Comparison of ENCODE assay signal across 8 cellular contexts in genomic region chr10:16828114-16828568, GRCh38. TPM values are rescaled to one million over a fixed set of nuclear protein-coding genes. Genes with fewer than 3 reads are reported as not detected.
DNase-seq lines count a peak whose midpoint lies in the region; ATAC-seq and TF ChIP-seq lines count a peak whose summit lies in the region.

No MANE protein-coding gene starts in this region.

- H3K36me3 Mint-ChIP-seq in MCF 10A (ENCODE audit: insufficient read depth, unreplicated experiment): no peaks in the 10 kb centered on the region

- BruUV-seq in MCF 10A (replicated peaks; lab: Mats Ljungman, UMichigan): no TSS peak

- DNase-seq in SKM-1 treated with dmso at 0.1 percent for 144 hours (lab: John Stamatoyannopoulos, UW; ENCODE audit: unreplicated experiment) (peak; percentile 33), SKM-1 (lab: John Stamatoyannopoulos, UW; ENCODE audit: unreplicated experiment) (no peak), NCI-H1694 (lab: John Stamatoyannopoulos, UW) (peak; percentile 65), UCSD-AML1 (lab: John Stamatoyannopoulos, UW; ENCODE audit: unreplicated experiment) (peak; percentile 35), MCF 10A (ENCODE audit: unreplicated experiment) (peak; percentile 90), iris pigment epithelial cell (ENCODE audit: low read depth) (peak; percentile 79)
- peak; percentile 71 for DNase-seq in stimulated activated CD4-positive, alpha-beta T cell treated with anti-CD3 and anti-CD28 coated beads, Interleukin-15, amount 100 ng/mL, for 24 hours

- peak; percentile 53 for TF ChIP-seq CTCF in MCF 10A (IDR thresholded peaks at IDR 0.05; ENCODE audit: unreplicated experiment)

- H3K4me3 Mint-ChIP-seq in MCF 10A (ENCODE audit: unreplicated experiment): no peak overlapping the region

- POLR2A ChIA-PET in MCF 10A (lab: Yijun Ruan, JAX): interaction anchor here (0.7 to 1.4 kb wide), 2 partner anchors 11 to 426 kb away, joined by 3 to 6 read pairs; partner anchors contain the start of gene RSU1

- peak; percentile 70 for ATAC-seq in HG02840 (IDR thresholded peaks at IDR 0.05; ENCODE audit: low FRiP score, unreplicated experiment)

- CTCF ChIA-PET in MCF 10A (lab: Yijun Ruan, JAX): interaction anchor here (0.5 to 3.7 kb wide), 43 partner anchors 8 to 1421 kb away, joined by 3 to 42 read pairs (median 4); partner anchors contain the start of genes RSU1 and TRDMT1

- no peaks in the 10 kb centered on the region for H3K27me3 Mint-ChIP-seq in MCF 10A (ENCODE audit: insufficient read depth, unreplicated experiment)

- no peaks in the 10 kb centered on the region for H3K9me3 Mint-ChIP-seq in MCF 10A (ENCODE audit: unreplicated experiment)

- intact Hi-C loops in MCF 10A (cut with micrococcal nuclease): loop anchor here (1.0 to 5.0 kb wide), 3 partner anchors 429 to 769 kb away; no protein-coding TSS in a partner anchor

- peaks cover 19% of the 10 kb centered on the region for H3K4me1 Mint-ChIP-seq in MCF 10A (ENCODE audit: insufficient read depth, unreplicated experiment)

- H3K27ac Mint-ChIP-seq in MCF 10A (ENCODE audit: low read depth, unreplicated experiment): no peak overlapping the region

RNA-seq across cellular contexts. Expression of gene RSU1, which starts 10.9 kb away (rescaled TPM):
- total RNA-seq in MCF 10A (2022): 50.5 and 54.4 TPM in 2 replicates
